ENCODE assay signal across 21 cellular contexts in the genomic region with DNA sequence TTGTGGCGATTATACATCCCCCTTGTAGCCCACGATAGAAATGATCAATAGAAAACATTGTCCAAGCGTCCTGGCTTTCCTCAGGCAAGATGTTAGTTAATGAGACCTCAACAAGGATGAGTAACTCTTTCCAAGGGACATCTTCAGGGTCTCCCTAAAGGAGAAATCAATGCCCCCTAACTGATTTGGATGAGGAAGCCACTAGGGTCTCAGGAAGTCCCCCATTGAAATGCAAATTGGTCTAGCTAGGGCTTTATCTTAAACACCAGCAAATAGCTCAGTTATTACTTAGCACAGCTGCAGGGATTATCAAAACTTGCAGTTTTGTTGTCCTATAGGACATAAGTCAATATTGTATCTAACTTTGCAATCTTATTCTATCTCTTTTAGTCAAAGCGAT.
"Had no signal": no experiment of that assay in that cellular context is flagged by ENCODE, and none has a peak within 500 bp of the region (broad histone marks: within the 10 kb centered on the region; RNA-seq: fewer than 3 reads in every experiment).

No MANE protein-coding gene starts in this region.

- H3K27me3 Mint-ChIP-seq: memory B cell had no signal

- H3K79me2 ChIP-seq: parathyroid adenoma had no signal

- H3K4me3 ChIP-seq: coronary artery, heart right ventricle, left ventricle myocardium inferior, lower lobe of right lung, right atrium auricular region, sigmoid colon, skin epidermis, stomach had no signal

- H3K4me1 ChIP-seq: heart right ventricle, left ventricle myocardium inferior, lower lobe of right lung, parathyroid adenoma, right atrium auricular region, sigmoid colon, stomach had no signal

- FAIRE-seq: endometrium, frontal cortex, keratinocyte had no signal

- H2AFZ ChIP-seq: parathyroid adenoma had no signal

- H3K9me3 ChIP-seq: heart right ventricle, left ventricle myocardium inferior, lower lobe of right lung, right atrium auricular region, sigmoid colon, stomach had no signal

- H3K36me3 ChIP-seq: heart right ventricle, left ventricle myocardium inferior, lower lobe of right lung, right atrium auricular region, sigmoid colon, stomach had no signal

- DNase-seq: central memory CD4-positive, alpha-beta T cell; effector CD8-positive, alpha-beta T cell; heart right ventricle; immature natural killer cell; left cardiac atrium; left ventricle myocardium inferior; lower lobe of right lung; midbrain; sigmoid colon; stimulated activated CD4-positive, alpha-beta T cell treated with anti-CD3 and anti-CD28 coated beads, Interleukin-12 subunit alpha, Interleukin-12 subunit beta, amount 100 ng/mL, for 4 hours; stimulated activated naive CD4-positive, alpha-beta T cell; stomach had no signal

- H3K27ac ChIP-seq: coronary artery, heart right ventricle, left ventricle myocardium inferior, lower lobe of right lung, parathyroid adenoma, right atrium auricular region, sigmoid colon, skin epidermis, stomach had no signal

- H3K4me1 Mint-ChIP-seq: immature natural killer cell, memory B cell had no signal

- H3K27ac Mint-ChIP-seq: immature natural killer cell; memory B cell; natural killer cell treated with Interleukin-12 subunit alpha and Interleukin-12 subunit beta and Interleukin-15 and Interleukin-18, amount 100 ng/mL, for 72 hours had no signal

- H3K4me3 Mint-ChIP-seq: immature natural killer cell; memory B cell; natural killer cell treated with Interleukin-12 subunit alpha and Interleukin-12 subunit beta and Interleukin-15 and Interleukin-18, amount 100 ng/mL, for 72 hours had no signal

- H3K27me3 ChIP-seq: heart right ventricle, right atrium auricular region, sigmoid colon, stomach had no signal

- H3K36me3 Mint-ChIP-seq: immature natural killer cell, memory B cell had no signal

- H3K9ac ChIP-seq: parathyroid adenoma had no signal
